11 cellular contexts compared by ENCODE assay signal in the genomic region with DNA sequence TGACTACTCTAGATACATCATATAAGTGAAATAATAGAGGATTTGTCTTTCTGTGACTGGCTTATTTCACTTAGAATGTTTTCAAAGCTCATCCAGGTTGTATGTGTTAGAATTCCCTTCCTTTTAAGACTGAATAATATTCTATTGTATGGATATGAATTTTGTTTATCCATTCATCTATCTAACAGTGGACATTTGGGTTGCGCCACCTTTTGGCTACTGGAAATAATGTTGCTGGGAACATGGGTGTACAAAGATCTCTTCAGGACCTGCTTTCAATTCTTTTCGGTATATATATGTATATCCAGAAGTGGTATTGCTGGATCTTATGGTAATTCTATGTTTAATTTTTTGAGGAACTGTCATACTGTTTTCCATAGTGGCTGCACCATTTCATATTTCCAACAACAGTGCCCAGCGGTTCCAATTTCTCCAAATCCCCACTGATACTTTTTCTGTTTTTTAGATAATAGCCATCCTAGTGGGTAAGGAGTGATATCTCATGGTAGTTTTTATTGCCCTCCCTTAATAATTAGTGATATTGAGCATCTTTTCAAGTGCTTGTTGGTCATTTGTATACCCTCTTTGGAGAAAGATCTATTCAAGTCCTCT. TPM values are rescaled to one million over a fixed set of nuclear protein-coding genes. Genes with fewer than 3 reads are reported as not detected.
A peak's percentile ranks its signal among the peaks of the same experiment; 100 is the strongest.
DNase-seq lines count a peak whose midpoint lies in the region; ATAC-seq, FAIRE-seq and TF ChIP-seq lines count a peak whose summit lies in the region.
"Had no signal": no experiment of that assay in that cellular context is flagged by ENCODE, and none has a peak within 500 bp of the region (broad histone marks: within the 10 kb centered on the region; RNA-seq: fewer than 3 reads in every experiment).

No MANE protein-coding gene starts in this region.

- no peak overlapping the region for H3K4me3 ChIP-seq in bronchial epithelial cell (ENCODE audit: low read depth, low read length)

- H3K27me3 ChIP-seq in bronchial epithelial cell (ENCODE audit: control insufficient read depth, insufficient read depth, low read length): no peaks in the 10 kb centered on the region

- TF ChIP-seq CTCF in bronchial epithelial cell (IDR thresholded peaks at IDR 0.05; ENCODE audit: insufficient read depth, low read length, severe bottlenecking): peak; percentile 33
- peak; percentile 73 for TF ChIP-seq CTCF in osteocyte (IDR thresholded peaks at IDR 0.05)

- DNase-seq in DMS153 treated with DMSO at 0.1 percent for 48 hours (lab: John Stamatoyannopoulos, UW; ENCODE audit: unreplicated experiment): peak; percentile 12
- DNase-seq in DMS153 (lab: John Stamatoyannopoulos, UW): no peak
- DNase-seq in LoVo (ENCODE audit: low spot score): peak; percentile 24
- peak; percentile 56 for DNase-seq in bronchial epithelial cell (ENCODE audit: low read depth)
- DNase-seq in osteocyte (ENCODE audit: extremely low spot score, unreplicated experiment): no peak
- DNase-seq in effector memory CD8-positive, alpha-beta T cell: no peak
- DNase-seq: aorta, mesendoderm had no signal

- no peak for FAIRE-seq in bronchial epithelial cell (lab: Jason Lieb, UNC)

- H3K4me3 Mint-ChIP-seq in osteocyte (ENCODE audit: unreplicated experiment): no peak overlapping the region
- H3K4me3 Mint-ChIP-seq in effector memory CD8-positive, alpha-beta T cell: no peak overlapping the region
- H3K4me3 Mint-ChIP-seq: T-helper 2 cell treated with Interferon-gamma antibody and Interleukin-4, amounts not matched to agents 5 μg/mL and 100 μg/mL, for 36 hours had no signal

- H3K36me3 Mint-ChIP-seq in osteocyte (ENCODE audit: unreplicated experiment): no peaks in the 10 kb centered on the region
- peaks cover 5% of the 10 kb centered on the region for H3K36me3 Mint-ChIP-seq in effector memory CD8-positive, alpha-beta T cell (ENCODE audit: insufficient read depth)

- peaks cover 7% of the 10 kb centered on the region for H3K27me3 Mint-ChIP-seq in osteocyte (ENCODE audit: unreplicated experiment)
- peaks cover 3 to 15% of the 10 kb centered on the region in 2 donors for H3K27me3 Mint-ChIP-seq in effector memory CD8-positive, alpha-beta T cell

- ATAC-seq in GM21381 (IDR thresholded peaks at IDR 0.05; ENCODE audit: unreplicated experiment) (no peak), HG02798 (IDR thresholded peaks at IDR 0.05; ENCODE audit: poor library complexity, unreplicated experiment) (no peak)
- ATAC-seq in effector memory CD8-positive, alpha-beta T cell (replicated peaks): no peak

- peaks cover 13% of the 10 kb centered on the region for H3K4me1 Mint-ChIP-seq in osteocyte (ENCODE audit: unreplicated experiment)
- H3K4me1 Mint-ChIP-seq in effector memory CD8-positive, alpha-beta T cell (ENCODE audit: low read depth in 2 of 2): peaks cover 9% of the 10 kb centered on the region in 2 donors

- no peaks in the 10 kb centered on the region for H3K36me3 ChIP-seq in bronchial epithelial cell (ENCODE audit: control insufficient read depth, insufficient read depth, low read length)

- H3K9me3 Mint-ChIP-seq in osteocyte (ENCODE audit: unreplicated experiment): no peaks in the 10 kb centered on the region
- H3K9me3 Mint-ChIP-seq in effector memory CD8-positive, alpha-beta T cell: no peaks in the 10 kb centered on the region
- H3K9me3 Mint-ChIP-seq: T-helper 2 cell treated with Interferon-gamma antibody and Interleukin-4, amounts not matched to agents 5 μg/mL and 100 μg/mL, for 36 hours had no signal

- no peak overlapping the region for H3K27ac Mint-ChIP-seq in osteocyte (ENCODE audit: unreplicated experiment)
- H3K27ac Mint-ChIP-seq in effector memory CD8-positive, alpha-beta T cell: no peak overlapping the region
- H3K27ac Mint-ChIP-seq: T-helper 2 cell treated with Interferon-gamma antibody and Interleukin-4, amounts not matched to agents 5 μg/mL and 100 μg/mL, for 36 hours had no signal

RNA-seq across cellular contexts. Expression of a gene that starts 3.4 kb away (rescaled TPM):
- total RNA-seq in bronchial epithelial cell: 1.3 and 4.2 TPM in 2 replicates
- 23.7 and 23.9 TPM in 2 replicates for total RNA-seq in osteocyte

Comparison
In these comparisons a context has a peak if more than half of its experiments do, and no peak if none do; other contexts are left out.
1. DNase-seq: peak in DMS153 treated with DMSO at 0.1 percent for 48 hours (single experiment), LoVo (single experiment) and bronchial epithelial cell (single experiment); none in DMS153 (single experiment), osteocyte (single experiment) and effector memory CD8-positive, alpha-beta T cell (0 of 3).